ENCODE assay signal across 20 cellular contexts in genomic region chr13:62327367-62327766, GRCh38.
DNase-seq lines count a peak whose midpoint lies in the region; ATAC-seq, FAIRE-seq and TF ChIP-seq lines count a peak whose summit lies in the region.
"Had no signal": no experiment of that assay in that cellular context is flagged by ENCODE, and none has a peak within 500 bp of the region (broad histone marks: within the 10 kb centered on the region; RNA-seq: fewer than 3 reads in every experiment).

No MANE protein-coding gene starts in this region.

- H3K4me2 ChIP-seq in SK-N-SH (no peak overlapping the region), H1 (ENCODE audit: insufficient read depth in 1 of 2, low read depth in 2 of 2, low read length in 2 of 2) (no peak overlapping the region)
- H3K4me2 ChIP-seq: A549; BLaER1 treated with 17β-estradiol and CSF1 and Interleukin-3, amounts not matched to agents 10 nM and 100 nM had no signal

- no peaks in the 10 kb centered on the region for H3K79me1 ChIP-seq in H1 (ENCODE audit: low read depth, low read length)

- no peak overlapping the region for H4K8ac ChIP-seq in H1 (ENCODE audit: extremely low read depth, insufficient read depth, low read length)

- no peak overlapping the region for H4K5ac ChIP-seq in H1 (ENCODE audit: insufficient read length, low read depth, low read length)

- no peak overlapping the region for H2BK12ac ChIP-seq in H1 (ENCODE audit: low read depth, low read length)

- H2BK120ac ChIP-seq in H1 (replicated peaks; ENCODE audit: low read depth, low read length), result no peak overlapping the region

- FAIRE-seq in H1 (lab: Jason Lieb, UNC), result no peak
- FAIRE-seq: A549, D721Med, GM12891, GM18507, GM19239 had no signal

- TF ChIP-seq RAD21 in SK-N-SH (IDR thresholded peaks at IDR 0.05; ENCODE audit: low read length), result no peak
- no peak for TF ChIP-seq RAD21 in H1 (IDR thresholded peaks at IDR 0.05 in 1 of 2, conservative IDR thresholded peaks at IDR 0.05 in 1 of 2; ENCODE audit: low read depth in 2 of 2, low read length in 2 of 2)

- H4K91ac ChIP-seq in H1 (replicated peaks; ENCODE audit: insufficient read length, low read length), result no peak overlapping the region

- H3K4me3 ChIP-seq in SK-N-SH (ENCODE audit: low read depth in 2 of 2, low read length in 1 of 2) (no peak overlapping the region), H1 (ENCODE audit: extremely low read depth in 1 of 4, insufficient read depth in 2 of 4, low read depth in 3 of 4, low read length in 4 of 4) (no peak overlapping the region)
- H3K4me3 ChIP-seq: A549; BLaER1 treated with 17β-estradiol and CSF1 and Interleukin-3, amounts not matched to agents 10 nM and 100 nM had no signal

- no peak for DNase-seq in SK-N-SH
- no peak for DNase-seq in H1 (ENCODE audit: low read depth in 1 of 2, low spot score in 2 of 2)
- no peak for DNase-seq in NCI-H1092 treated with DMSO at 0.1 percent for 48 hours (lab: John Stamatoyannopoulos, UW)
- no peak for DNase-seq in effector CD8-positive, alpha-beta T cell (lab: John Stamatoyannopoulos, UW)
- DNase-seq: AML-193; Caco-2; Calu3; CD4-positive, alpha-beta T cell; CD8-positive, alpha-beta T cell; DMS79 treated with DMSO at 0.1 percent for 48 hours; GF-D8 had no signal

- TF ChIP-seq POLR2A in H1 (IDR thresholded peaks at IDR 0.05; ENCODE audit: control extremely low read depth in 1 of 2, low read depth in 2 of 2, low read length in 2 of 2), result no peak

- H4K20me1 ChIP-seq in SK-N-SH (ENCODE audit: insufficient read depth) (no peaks in the 10 kb centered on the region), H1 (replicated peaks in 1 of 2; ENCODE audit: control insufficient read depth in 1 of 2, insufficient read depth in 2 of 2, low read length in 2 of 2) (no peaks in the 10 kb centered on the region)
- H4K20me1 ChIP-seq: BLaER1 treated with 17β-estradiol and CSF1 and Interleukin-3, amounts not matched to agents 10 nM and 100 nM had no signal

- H2BK5ac ChIP-seq in H1 (ENCODE audit: low read depth, low read length), result no peak overlapping the region

- no peak overlapping the region for H3K4ac ChIP-seq in H1 (replicated peaks; ENCODE audit: insufficient read length, low read depth, low read length)

- 48% methylated on average over 3 of the region's 3 CpGs for WGBS in SK-N-SH (ENCODE audit: low lambda C conversion rate)
- WGBS in H1 (ENCODE audit: extremely low coverage in 1 of 2, insufficient coverage in 1 of 2, insufficient read length in 1 of 2, insufficient replicate concordance in 2 of 2, low coverage in 1 of 2, low lambda C conversion rate in 2 of 2, missing lambda C conversion rate in 1 of 2), 2 experiments, result 94% methylated on average over 3 of the region's 3 CpGs; no CpG with 5 or more reads in 1 of the 2 experiments

- H3K23me2 ChIP-seq in H1 (ENCODE audit: low read depth, low read length), result no peaks in the 10 kb centered on the region

- H3K18ac ChIP-seq in H1 (ENCODE audit: extremely low read depth, low read length), result no peak overlapping the region

- POLR2A ChIA-PET in SK-N-SH (lab: Yijun Ruan, JAX), result interaction anchor here (1.2 kb wide), 1 partner anchor 17 kb away, joined by 3 read pairs; no protein-coding TSS in a partner anchor
- POLR2A ChIA-PET in H1 (lab: Charles Lee; ENCODE audit: partially characterized antibody), result no interaction called here

- TF ChIP-seq EP300 in SK-N-SH (IDR thresholded peaks at IDR 0.05; ENCODE audit: borderline replicate concordance in 1 of 2, low read depth in 1 of 2, low read length in 1 of 2) (no peak), H1 (IDR thresholded peaks at IDR 0.05; ENCODE audit: borderline replicate concordance in 1 of 2, low read depth in 2 of 2, low read length in 2 of 2) (no peak)

- H3K9ac ChIP-seq in SK-N-SH (no peak overlapping the region), H1 (replicated peaks in 1 of 4; ENCODE audit: extremely low read depth in 1 of 4, low read depth in 3 of 4, low read length in 3 of 4) (no peak overlapping the region)
- H3K9ac ChIP-seq: BLaER1 treated with 17β-estradiol and CSF1 and Interleukin-3, amounts not matched to agents 10 nM and 100 nM had no signal

- H2AFZ ChIP-seq in SK-N-SH (ENCODE audit: low read depth) (no peak overlapping the region), H1 (ENCODE audit: low read length) (no peak overlapping the region)

- H3K79me2 ChIP-seq in SK-N-SH (ENCODE audit: insufficient read depth), result no peaks in the 10 kb centered on the region
- H3K79me2 ChIP-seq in H1 (ENCODE audit: control insufficient read depth in 1 of 2, insufficient read depth in 2 of 2, low read length in 2 of 2), result no peaks in the 10 kb centered on the region

- H3F3A ChIP-seq in SK-N-SH (replicated peaks; ENCODE audit: insufficient read depth), result no peaks in the 10 kb centered on the region

- H3K36me3 ChIP-seq in SK-N-SH (replicated peaks in 1 of 2; ENCODE audit: control insufficient read depth in 1 of 2, insufficient read depth in 2 of 2, low read length in 1 of 2) (no peaks in the 10 kb centered on the region), H1 (ENCODE audit: control insufficient read depth in 2 of 4, insufficient read depth in 4 of 4, low read length in 3 of 4) (no peaks in the 10 kb centered on the region)
- H3K36me3 ChIP-seq: BLaER1 treated with 17β-estradiol and CSF1 and Interleukin-3, amounts not matched to agents 10 nM and 100 nM had no signal

- H3K27ac ChIP-seq in SK-N-SH (ENCODE audit: low read depth in 2 of 2, low read length in 1 of 2) (no peak overlapping the region), H1 (ENCODE audit: low read depth, low read length) (no peak overlapping the region)
- H3K27ac ChIP-seq: 22Rv1; A549; BLaER1 treated with 17β-estradiol and CSF1 and Interleukin-3, amounts not matched to agents 10 nM and 100 nM; C4-2B had no signal

- H2AK5ac ChIP-seq in H1 (ENCODE audit: low read depth, low read length), result no peak overlapping the region

- no peak overlapping the region for H2BK15ac ChIP-seq in H1 (ENCODE audit: low read length)

- TF ChIP-seq CTCF in SK-N-SH (IDR thresholded peaks at IDR 0.05) (no peak), H1 (IDR thresholded peaks at IDR 0.05; ENCODE audit: control extremely low read depth in 1 of 3, insufficient read depth in 1 of 3, low read depth in 1 of 3, low read length in 3 of 3) (no peak)

- CTCF ChIA-PET in SK-N-SH (lab: Yijun Ruan, JAX) (no interaction called here), H1 (lab: Charles Lee; ENCODE audit: partially characterized antibody) (interaction anchor here (1.0 kb wide), 1 partner anchor 31 kb away, joined by 3 read pairs; no protein-coding TSS in a partner anchor)

- ATAC-seq in SK-N-SH treated with all-trans-retinoic acid at 6 μM for 48 hours, result no peak
- ATAC-seq: A549; CD8-positive, alpha-beta T cell had no signal

- H3K14ac ChIP-seq in H1 (ENCODE audit: insufficient read length), result no peak overlapping the region

- H3K27me3 ChIP-seq in SK-N-SH (ENCODE audit: insufficient read depth) (no peaks in the 10 kb centered on the region), H1 (replicated peaks in 1 of 4; ENCODE audit: control insufficient read depth in 3 of 4, extremely low read depth in 1 of 4, insufficient read depth in 3 of 4, low read length in 3 of 4) (peaks cover 0 to 1% (median 0%) of the 10 kb centered on the region in 4 experiments; a peak in 1 of 7 replicates)
- H3K27me3 ChIP-seq: BLaER1 treated with 17β-estradiol and CSF1 and Interleukin-3, amounts not matched to agents 10 nM and 100 nM had no signal

- H3K4me1 ChIP-seq in SK-N-SH (ENCODE audit: control insufficient read depth in 1 of 2, insufficient read depth in 2 of 2, low read depth in 1 of 2, low read length in 1 of 2) (no peaks in the 10 kb centered on the region), H1 (replicated peaks in 1 of 4; ENCODE audit: control insufficient read depth in 3 of 4, insufficient read depth in 4 of 4, low read length in 3 of 4) (no peaks in the 10 kb centered on the region)
- H3K4me1 ChIP-seq: A549; BLaER1 treated with 17β-estradiol and CSF1 and Interleukin-3, amounts not matched to agents 10 nM and 100 nM; Caco-2 had no signal

- H3K56ac ChIP-seq in H1 (replicated peaks; ENCODE audit: insufficient read length, low read depth, low read length), result no peak overlapping the region

- no peaks in the 10 kb centered on the region for H3K9me2 ChIP-seq in SK-N-SH

- H2BK20ac ChIP-seq in H1 (ENCODE audit: low read length), result no peak overlapping the region

- H3K23ac ChIP-seq in H1 (ENCODE audit: insufficient read length), result no peak overlapping the region

- H3K9me3 ChIP-seq in SK-N-SH (no peaks in the 10 kb centered on the region), H1 (ENCODE audit: insufficient read depth in 2 of 2, low read depth in 1 of 2, low read length in 1 of 2) (no peaks in the 10 kb centered on the region)
- H3K9me3 ChIP-seq: A549, Caco-2 had no signal

TF ChIP-seq in SK-N-SH treated with all-trans-retinoic acid at 6 μM for 48 hours, 23 proteins besides CTCF, POLR2A, EP300 and RAD21:
- TF ChIP-seq ZNF8 (CRISPR knock-in tag; IDR thresholded peaks at IDR 0.05) (peak; percentile 86), ARNTL (CRISPR knock-in tag; IDR thresholded peaks at IDR 0.05; ENCODE audit: borderline replicate concordance, low read depth) (no peak)
TF ChIP-seq in SK-N-SH treated with all-trans-retinoic acid at 6 μM for 48 hours: peak in this region for 1.

TF ChIP-seq in SK-N-SH, 30 proteins besides CTCF, POLR2A, EP300 and RAD21 (continues in another document):
- no peak for TF ChIP-seq FOXJ3 (CRISPR knock-in tag; IDR thresholded peaks at IDR 0.05)
- TF ChIP-seq NRF1 (IDR thresholded peaks at IDR 0.05; ENCODE audit: low read depth, low read length), result no peak
- no peak for TF ChIP-seq ELF1 (IDR thresholded peaks at IDR 0.05)
- no peak for TF ChIP-seq EZH2phosphoT487 (IDR thresholded peaks at IDR 0.05; ENCODE audit: borderline replicate concordance, low read depth)

TF ChIP-seq in H1, 55 proteins besides CTCF, POLR2A, EP300 and RAD21:
- TF ChIP-seq GTF2F1 (IDR thresholded peaks at IDR 0.05; ENCODE audit: borderline replicate concordance, low read depth, low read length) (no peak), KDM1A (IDR thresholded peaks at IDR 0.05; ENCODE audit: borderline replicate concordance, low read length) (peak; percentile 49; the same call in 1 of the 2 replicates)
